ENCODE assay signal across 11 cellular contexts in genomic region chr7:131219277-131220041, GRCh38.
DNase-seq lines count a peak whose midpoint lies in the region; ATAC-seq and TF ChIP-seq lines count a peak whose summit lies in the region.
"Had no signal": no experiment of that assay in that cellular context is flagged by ENCODE, and none has a peak within 500 bp of the region (broad histone marks: within the 10 kb centered on the region; RNA-seq: fewer than 3 reads in every experiment).

No MANE protein-coding gene starts in this region.

- no peak overlapping the region for H3K27ac Mint-ChIP-seq in glutamatergic neuron (ENCODE audit: unreplicated experiment)

- no peaks in the 10 kb centered on the region for H4K20me1 ChIP-seq in BLaER1

- H3K36me3 ChIP-seq in BLaER1 (no peaks in the 10 kb centered on the region), muscle layer of colon (ENCODE audit: insufficient read depth, low read length) (no peaks in the 10 kb centered on the region)
- no peaks in the 10 kb centered on the region for H3K36me3 ChIP-seq in effector memory CD4-positive, alpha-beta T cell (ENCODE audit: control insufficient read depth, insufficient read depth, low read length)
- H3K36me3 ChIP-seq: BE2C, ovary, SJSA1 had no signal

- DNase-seq in dorsolateral prefrontal cortex (peak; percentile 24 to 80 (median 64)), DMS153 treated with DMSO at 0.1 percent for 48 hours (lab: John Stamatoyannopoulos, UW; ENCODE audit: unreplicated experiment) (no peak), glutamatergic neuron (no peak), ecto neural progenitor cell (ENCODE audit: low spot score) (no peak)
- DNase-seq in effector memory CD4-positive, alpha-beta T cell, result no peak
- DNase-seq: BE2C had no signal

- no peaks in the 10 kb centered on the region for H3K27me3 Mint-ChIP-seq in glutamatergic neuron (ENCODE audit: unreplicated experiment)

- H3K27ac ChIP-seq in BLaER1, result peak overlapping the region; percentile 42
- peak overlapping the region; percentile 40 to 94 (median 85) for H3K27ac ChIP-seq in dorsolateral prefrontal cortex
- H3K27ac ChIP-seq in muscle layer of colon (ENCODE audit: low read depth, low read length), result no peak overlapping the region
- H3K27ac ChIP-seq in effector memory CD4-positive, alpha-beta T cell (ENCODE audit: insufficient read depth, low read length, poor library complexity, severe bottlenecking), result no peak overlapping the region
- H3K27ac ChIP-seq: ovary, SJSA1 had no signal

- H3K9me3 ChIP-seq in BLaER1 (peaks cover 6% of the 10 kb centered on the region), muscle layer of colon (ENCODE audit: low read length) (no peaks in the 10 kb centered on the region)
- no peaks in the 10 kb centered on the region for H3K9me3 ChIP-seq in effector memory CD4-positive, alpha-beta T cell (ENCODE audit: control insufficient read depth, low read length)
- H3K9me3 ChIP-seq: BE2C, ovary, SJSA1 had no signal

- H3K27me3 ChIP-seq in BLaER1 (no peaks in the 10 kb centered on the region), dorsolateral prefrontal cortex (no peaks in the 10 kb centered on the region), muscle layer of colon (ENCODE audit: control insufficient read depth in 1 of 2, insufficient read depth in 2 of 2, low read length in 2 of 2) (no peaks in the 10 kb centered on the region)
- H3K27me3 ChIP-seq in effector memory CD4-positive, alpha-beta T cell (replicated peaks; ENCODE audit: control insufficient read depth, insufficient read depth, low read length, poor library complexity, severe bottlenecking), result no peaks in the 10 kb centered on the region
- H3K27me3 ChIP-seq: BE2C, ovary, SJSA1 had no signal

- no peaks in the 10 kb centered on the region for H3K36me3 Mint-ChIP-seq in glutamatergic neuron (ENCODE audit: unreplicated experiment)

- intact Hi-C loops in dorsolateral prefrontal cortex (cut with DNase I), result loop anchor here (2.0 to 10.0 kb wide), 5 partner anchors 83 to 205 kb away; partner anchors contain the start of gene MKLN1 (in 1 of the 2)

- peak; percentile 38 for ATAC-seq in HG03442 (IDR thresholded peaks at IDR 0.05; ENCODE audit: unreplicated experiment)

- no peaks in the 10 kb centered on the region for H3K4me1 Mint-ChIP-seq in glutamatergic neuron (ENCODE audit: low read depth, unreplicated experiment)

- no peak overlapping the region for H3K4me3 Mint-ChIP-seq in glutamatergic neuron (ENCODE audit: unreplicated experiment)

- H3K9me3 Mint-ChIP-seq in glutamatergic neuron (ENCODE audit: unreplicated experiment), result no peaks in the 10 kb centered on the region

- H3K4me1 ChIP-seq in BLaER1 (peaks cover 23% of the 10 kb centered on the region), muscle layer of colon (ENCODE audit: insufficient read depth, low read length) (peaks cover 4% of the 10 kb centered on the region)
- no peaks in the 10 kb centered on the region for H3K4me1 ChIP-seq in effector memory CD4-positive, alpha-beta T cell (ENCODE audit: control insufficient read depth, insufficient read depth, low read length, poor library complexity, severe bottlenecking)
- H3K4me1 ChIP-seq: BE2C, SJSA1 had no signal

- H3K9ac ChIP-seq in BLaER1 (no peak overlapping the region), muscle layer of colon (ENCODE audit: low read length) (peak overlapping the region; percentile 21)

- TF ChIP-seq CTCF in dorsolateral prefrontal cortex (IDR thresholded peaks at IDR 0.05 in 54 of 56, conservative IDR thresholded peaks at IDR 0.05 in 2 of 56; ENCODE audit: low read depth in 1 of 56, partially characterized antibody in 56 of 56), result peak in 12 of 56 donors; percentile 5 to 28 (median 10)
- TF ChIP-seq CTCF in glutamatergic neuron (IDR thresholded peaks at IDR 0.05; ENCODE audit: partially characterized antibody, unreplicated experiment), result no peak

- peak overlapping the region; percentile 74 for H3K4me2 ChIP-seq in BLaER1

- H3K4me3 ChIP-seq in BLaER1 (no peak overlapping the region), dorsolateral prefrontal cortex (peak overlapping the region in 32 of 59 donors; percentile 0 to 44 (median 19)), muscle layer of colon (ENCODE audit: low read depth in 1 of 2, low read length in 2 of 2) (no peak overlapping the region)
- H3K4me3 ChIP-seq in effector memory CD4-positive, alpha-beta T cell (ENCODE audit: insufficient read depth, low read depth, low read length, poor library complexity, severe bottlenecking), result no peak overlapping the region
- H3K4me3 ChIP-seq: ovary, SJSA1 had no signal

Comparison
In these comparisons a context has a peak if more than half of its experiments do, and no peak if none do; other contexts are left out.
1. H3K27ac ChIP-seq: peak in BLaER1 (single experiment) and dorsolateral prefrontal cortex (59 of 59); none in muscle layer of colon (single experiment) and effector memory CD4-positive, alpha-beta T cell (single experiment).
2. H3K4me3 ChIP-seq: peak in dorsolateral prefrontal cortex (32 of 59); none in BLaER1 (single experiment), muscle layer of colon (0 of 2) and effector memory CD4-positive, alpha-beta T cell (single experiment).
3. DNase-seq: peak in dorsolateral prefrontal cortex (10 of 10); none in DMS153 treated with DMSO at 0.1 percent for 48 hours (single experiment), glutamatergic neuron (single experiment), ecto neural progenitor cell (single experiment) and effector memory CD4-positive, alpha-beta T cell (0 of 3).